17 cellular contexts compared by ENCODE assay signal in the genomic region with DNA sequence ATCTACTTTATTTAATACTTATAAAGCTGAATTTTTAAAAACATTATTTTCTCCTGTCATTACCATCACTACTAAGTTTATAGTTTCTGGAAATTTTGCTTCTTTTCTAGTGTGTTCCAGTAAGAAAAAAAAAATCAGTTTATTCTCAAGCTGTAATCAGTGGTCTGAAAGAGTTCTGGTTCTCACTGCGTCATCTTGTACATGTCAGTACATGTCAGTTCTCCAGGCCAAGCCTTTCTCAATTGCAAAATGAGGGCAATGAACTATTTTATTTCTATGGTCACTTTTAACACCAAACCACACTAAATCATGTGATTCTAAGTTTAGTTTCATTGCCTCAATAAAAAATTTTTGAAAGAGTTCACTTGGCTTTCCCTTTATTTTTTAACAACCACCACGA.
"Had no signal": no experiment of that assay in that cellular context is flagged by ENCODE, and none has a peak within 500 bp of the region (broad histone marks: within the 10 kb centered on the region; RNA-seq: fewer than 3 reads in every experiment).

No MANE protein-coding gene starts in this region.

- H3K9me3 Mint-ChIP-seq: activated naive CD8-positive, alpha-beta T cell treated with anti-CD3 and anti-CD28 coated beads for 36 hours; dendritic cell treated with granulocyte-macrophage colony-stimulating factor and Interleukin-4, amounts not matched to agents 40 ng/mL and 50 ng/mL, for 4 days had no signal

- ATAC-seq: effector memory CD8-positive, alpha-beta T cell; left lobe of liver; mucosa of descending colon; naive thymus-derived CD4-positive, alpha-beta T cell; stimulated activated effector memory CD8-positive, alpha-beta T cell treated with anti-CD3 and anti-CD28 coated beads, Interleukin-12 subunit alpha, Interleukin-12 subunit beta, amount 100 ng/mL, for 72 hours; upper lobe of right lung had no signal

- DNase-seq: activated CD4-positive, alpha-beta T cell treated with anti-CD3 and anti-CD28 coated beads, Interleukin-2, amount 10 ng/mL, durations not matched to agents 7 days and 5 days; activated CD4-positive, CD25-positive, alpha-beta regulatory T cell; activated naive CD8-positive, alpha-beta T cell treated with anti-CD3 and anti-CD28 coated beads for 36 hours; amygdala; brain microvascular endothelial cell; cerebellar nuclear complex; effector memory CD8-positive, alpha-beta T cell; erythroblast; hippocampal formation; mucosa of descending colon; naive thymus-derived CD4-positive, alpha-beta T cell; T-helper 2 cell; upper lobe of right lung had no signal

- H3K36me3 Mint-ChIP-seq: activated naive CD8-positive, alpha-beta T cell treated with anti-CD3 and anti-CD28 coated beads for 36 hours; naive thymus-derived CD4-positive, alpha-beta T cell; stimulated activated effector memory CD8-positive, alpha-beta T cell treated with anti-CD3 and anti-CD28 coated beads, Interleukin-12 subunit alpha, Interleukin-12 subunit beta, amount 100 ng/mL, for 72 hours had no signal

- H3K27me3 Mint-ChIP-seq: activated CD4-positive, alpha-beta T cell treated with anti-CD3 and anti-CD28 coated beads, Interleukin-2, amount 10 ng/mL, durations not matched to agents 7 days and 5 days; activated naive CD8-positive, alpha-beta T cell treated with anti-CD3 and anti-CD28 coated beads for 36 hours; dendritic cell treated with granulocyte-macrophage colony-stimulating factor and Interleukin-4, amounts not matched to agents 40 ng/mL and 50 ng/mL, for 4 days; effector memory CD8-positive, alpha-beta T cell; naive thymus-derived CD4-positive, alpha-beta T cell had no signal

- H3K4me3 Mint-ChIP-seq: activated CD4-positive, alpha-beta T cell treated with anti-CD3 and anti-CD28 coated beads, Interleukin-2, amount 10 ng/mL, durations not matched to agents 7 days and 5 days; activated naive CD8-positive, alpha-beta T cell treated with anti-CD3 and anti-CD28 coated beads for 36 hours; activated T-helper 1 cell treated with anti-CD3 and anti-CD28 coated beads, Interleukin-12 subunit alpha, Interleukin-12 subunit beta, Interleukin-2, Interleukin-4 antibody, amounts not matched to agents 30 ng/mL and 10 ng/mL and 1 ng/mL, durations not matched to agents 14 hours and 24 hours and 36 hours; dendritic cell treated with granulocyte-macrophage colony-stimulating factor and Interleukin-4, amounts not matched to agents 40 ng/mL and 50 ng/mL, for 4 days; effector memory CD8-positive, alpha-beta T cell; naive thymus-derived CD4-positive, alpha-beta T cell; stimulated activated effector memory CD8-positive, alpha-beta T cell treated with anti-CD3 and anti-CD28 coated beads, Interleukin-12 subunit alpha, Interleukin-12 subunit beta, amount 100 ng/mL, for 72 hours had no signal

- H3K27ac Mint-ChIP-seq: activated CD4-positive, alpha-beta T cell treated with anti-CD3 and anti-CD28 coated beads, Interleukin-2, amount 10 ng/mL, durations not matched to agents 7 days and 5 days; activated naive CD8-positive, alpha-beta T cell treated with anti-CD3 and anti-CD28 coated beads for 36 hours; activated T-helper 1 cell treated with anti-CD3 and anti-CD28 coated beads, Interleukin-12 subunit alpha, Interleukin-12 subunit beta, Interleukin-2, Interleukin-4 antibody, amounts not matched to agents 30 ng/mL and 10 ng/mL and 1 ng/mL, durations not matched to agents 14 hours and 24 hours and 36 hours; dendritic cell treated with granulocyte-macrophage colony-stimulating factor and Interleukin-4, amounts not matched to agents 40 ng/mL and 50 ng/mL, for 4 days; effector memory CD8-positive, alpha-beta T cell; naive thymus-derived CD4-positive, alpha-beta T cell; stimulated activated effector memory CD8-positive, alpha-beta T cell treated with anti-CD3 and anti-CD28 coated beads, Interleukin-12 subunit alpha, Interleukin-12 subunit beta, amount 100 ng/mL, for 72 hours had no signal

- H3K4me1 Mint-ChIP-seq: activated CD4-positive, alpha-beta T cell treated with anti-CD3 and anti-CD28 coated beads, Interleukin-2, amount 10 ng/mL, durations not matched to agents 7 days and 5 days; activated naive CD8-positive, alpha-beta T cell treated with anti-CD3 and anti-CD28 coated beads for 36 hours; naive thymus-derived CD4-positive, alpha-beta T cell; stimulated activated effector memory CD8-positive, alpha-beta T cell treated with anti-CD3 and anti-CD28 coated beads, Interleukin-12 subunit alpha, Interleukin-12 subunit beta, amount 100 ng/mL, for 72 hours had no signal
